ENCODE assay signal across 13 cellular contexts in genomic region chr1:11701551-11701961, GRCh38. TPM values are rescaled to one million over a fixed set of nuclear protein-coding genes. Genes with fewer than 3 reads are reported as not detected.
DNase-seq lines count a peak whose midpoint lies in the region; ATAC-seq and TF ChIP-seq lines count a peak whose summit lies in the region.
"Had no signal": no experiment of that assay in that cellular context is flagged by ENCODE, and none has a peak within 500 bp of the region (broad histone marks: within the 10 kb centered on the region; RNA-seq: fewer than 3 reads in every experiment).

No MANE protein-coding gene starts in this region.

- H3K36me3 ChIP-seq in ectodermal cell (ENCODE audit: control insufficient read depth, insufficient read depth, low read length): peaks cover 4% of the 10 kb centered on the region

- H3K4me1 ChIP-seq in ectodermal cell (ENCODE audit: control insufficient read depth, insufficient read depth, low read length): peaks cover 52% of the 10 kb centered on the region

- 61 to 63% methylated on average over 15 of the region's 15 CpGs for WGBS in ectodermal cell, 2 experiments

- peak; percentile 46 for ATAC-seq in omental fat pad (ENCODE audit: low FRiP score)
- ATAC-seq: activated T-helper 17 cell treated with anti-CD3 and anti-CD28 coated beads, Interleukin-2, amount 50 U/mL, for 72 hours; stimulated activated effector memory CD8-positive, alpha-beta T cell treated with anti-CD3 and anti-CD28 coated beads, Interleukin-12 subunit alpha, Interleukin-12 subunit beta, amount 100 ng/mL, for 72 hours had no signal

- H3K27ac ChIP-seq in ectodermal cell (ENCODE audit: insufficient read depth, low read depth, low read length, poor library complexity, severe bottlenecking): peak overlapping the region; percentile 50

- H3K4me3 ChIP-seq in ectodermal cell (ENCODE audit: insufficient read depth, low read depth, low read length): no peak overlapping the region

- TF ChIP-seq CTCF in omental fat pad (IDR thresholded peaks at IDR 0.05): no peak

- no peaks in the 10 kb centered on the region for H3K27me3 ChIP-seq in ectodermal cell (ENCODE audit: control insufficient read depth, insufficient read depth, low read length, poor library complexity, severe bottlenecking)

- DNase-seq in ELF-1 (ENCODE audit: low read depth, low spot score) (peak; percentile 75), NCI-H2171 (lab: John Stamatoyannopoulos, UW) (peak; percentile 31), omental fat pad (ENCODE audit: low spot score) (no peak), CD1c-positive myeloid dendritic cell (ENCODE audit: extremely low spot score) (no peak), NCI-H524 (lab: John Stamatoyannopoulos, UW) (no peak)
- DNase-seq in stimulated activated naive CD4-positive, alpha-beta T cell treated with Interleukin-2 at 50 U/mL for 16 hours (lab: John Stamatoyannopoulos, UW): no peak
- DNase-seq in stimulated activated CD4-positive, alpha-beta T cell treated with anti-CD3 and anti-CD28 coated beads, Interleukin-4, amount 100 ng/mL, for 4 hours: no peak
- DNase-seq: activated CD4-positive, alpha-beta T cell treated with anti-CD3 and anti-CD28 coated beads for 48 hours; kidney; NCI-H1417 had no signal

- no peaks in the 10 kb centered on the region for H3K9me3 ChIP-seq in ectodermal cell (ENCODE audit: control insufficient read depth, low read length)

RNA-seq across cellular contexts. Expression of gene DRAXIN, which starts 10.0 kb away (rescaled TPM):
- polyA plus RNA-seq in ectodermal cell (2013, experiment 1 of 4): 35.0 TPM
- 38.1 TPM for polyA plus RNA-seq in ectodermal cell (2013, experiment 2 of 4)
- 26.6 TPM for polyA plus RNA-seq in ectodermal cell (2013, experiment 3 of 4)
- polyA plus RNA-seq in ectodermal cell (2013, experiment 4 of 4): 28.9 TPM
- total RNA-seq in omental fat pad: not detected

RNA-seq across cellular contexts. Expression of gene MAD2L2, which starts 20.6 kb away (rescaled TPM):
- polyA plus RNA-seq in ectodermal cell (2013, experiment 1 of 4): 126 TPM
- 111 TPM for polyA plus RNA-seq in ectodermal cell (2013, experiment 2 of 4)
- 123 TPM for polyA plus RNA-seq in ectodermal cell (2013, experiment 3 of 4)
- polyA plus RNA-seq in ectodermal cell (2013, experiment 4 of 4): 128 TPM
- 10 to 100 TPM; 20.2 to 41.3 (median 35.7) TPM for total RNA-seq in omental fat pad

RNA-seq across cellular contexts. Expression of gene AGTRAP, which starts 34.4 kb away (rescaled TPM):
- polyA plus RNA-seq in ectodermal cell (2013, experiment 1 of 4): 56.7 TPM
- polyA plus RNA-seq in ectodermal cell (2013, experiment 2 of 4): 62.6 TPM
- polyA plus RNA-seq in ectodermal cell (2013, experiment 3 of 4): 59.0 TPM
- polyA plus RNA-seq in ectodermal cell (2013, experiment 4 of 4): 54.1 TPM
- 10 to 100 TPM; 35.1 to 93.1 (median 64.2) TPM for total RNA-seq in omental fat pad

RNA-seq across cellular contexts. Expression of gene FBXO6, which starts 37.6 kb away (rescaled TPM):
- 0.70 TPM for polyA plus RNA-seq in ectodermal cell (2013, experiment 1 of 4)
- 0.71 TPM for polyA plus RNA-seq in ectodermal cell (2013, experiment 2 of 4)
- polyA plus RNA-seq in ectodermal cell (2013, experiment 3 of 4): 1.9 TPM
- polyA plus RNA-seq in ectodermal cell (2013, experiment 4 of 4): 1.6 TPM
- total RNA-seq in omental fat pad: 10 to 100 TPM in 3 of 4 donors, 1 to 10 TPM in 1; 5.9 to 16.3 (median 11.0) TPM

RNA-seq across cellular contexts. Expression of gene FBXO44, which starts 46.9 kb away (rescaled TPM):
- 17.8 TPM for polyA plus RNA-seq in ectodermal cell (2013, experiment 1 of 4)
- polyA plus RNA-seq in ectodermal cell (2013, experiment 2 of 4): 15.0 TPM
- 16.4 TPM for polyA plus RNA-seq in ectodermal cell (2013, experiment 3 of 4)
- 14.5 TPM for polyA plus RNA-seq in ectodermal cell (2013, experiment 4 of 4)
- 10 to 100 TPM in 1 of 4 donors, 1 to 10 TPM in 3; 5.8 to 13.3 (median 9.6) TPM for total RNA-seq in omental fat pad

Comparison
In these comparisons a context has a peak if more than half of its experiments do, and no peak if none do; other contexts are left out.
1. DNase-seq: peak in ELF-1 (single experiment) and NCI-H2171 (single experiment); none in omental fat pad (single experiment), CD1c-positive myeloid dendritic cell (single experiment), NCI-H524 (0 of 2), stimulated activated naive CD4-positive, alpha-beta T cell treated with Interleukin-2 at 50 U/mL for 16 hours (single experiment) and stimulated activated CD4-positive, alpha-beta T cell treated with anti-CD3 and anti-CD28 coated beads, Interleukin-4, amount 100 ng/mL, for 4 hours (0 of 2).